In genomic region chr5:10418654-10419345, GRCh38 we compare ENCODE assay signal across 14 cellular contexts. TPM values are rescaled to one million over a fixed set of nuclear protein-coding genes. Genes with fewer than 3 reads are reported as not detected.
DNase-seq lines count a peak whose midpoint lies in the region; ATAC-seq lines count a peak whose summit lies in the region.
"Had no signal": no experiment of that assay in that cellular context is flagged by ENCODE, and none has a peak within 500 bp of the region (broad histone marks: within the 10 kb centered on the region; RNA-seq: fewer than 3 reads in every experiment).

No MANE protein-coding gene starts in this region.

- ATAC-seq in GM18511 (IDR thresholded peaks at IDR 0.05; ENCODE audit: unreplicated experiment) (peak; percentile 69), GM19035 (IDR thresholded peaks at IDR 0.05; ENCODE audit: unreplicated experiment) (peak; percentile 62), HG02588 (IDR thresholded peaks at IDR 0.05; ENCODE audit: unreplicated experiment) (peak; percentile 68), HG03439 (IDR thresholded peaks at IDR 0.05; ENCODE audit: unreplicated experiment) (peak; percentile 73)
- ATAC-seq: gastroesophageal sphincter had no signal

- DNase-seq in DMS53 (lab: John Stamatoyannopoulos, UW): no peak
- no peak for DNase-seq in NCI-H524 (lab: John Stamatoyannopoulos, UW)
- DNase-seq in H7: no peak
- DNase-seq: C1 segment of cervical spinal cord; effector CD4-positive, alpha-beta T cell; nucleus accumbens; testis had no signal

- no peaks in the 10 kb centered on the region for H3K27me3 ChIP-seq in H7 (ENCODE audit: control insufficient read depth, insufficient read depth, low read length)
- H3K27me3 ChIP-seq: gastroesophageal sphincter, testis had no signal

- no peak overlapping the region for H3K4me3 ChIP-seq in H7 (ENCODE audit: insufficient read depth, low read depth, low read length)
- H3K4me3 ChIP-seq: gastroesophageal sphincter, skin epidermis, testis had no signal

- H3K36me3 ChIP-seq in H7 (replicated peaks; ENCODE audit: control insufficient read depth, insufficient read depth, low read length): peaks cover 14% of the 10 kb centered on the region

RNA-seq across cellular contexts. Expression of gene ROPN1L, which starts 22.9 kb away (rescaled TPM):
- total RNA-seq in H7 (2014; rRNA removed; shearing (Covaris generic)): 0.26 TPM in 1 of 2 replicates, not detected in the other
- total RNA-seq: G401 had no signal
